Comparison of ENCODE assay signal across 8 cellular contexts in genomic region chr7:92633211-92633906, GRCh38. TPM values are rescaled to one million over a fixed set of nuclear protein-coding genes. Genes with fewer than 3 reads are reported as not detected.
DNase-seq lines count a peak whose midpoint lies in the region; ATAC-seq, FAIRE-seq and TF ChIP-seq lines count a peak whose summit lies in the region.

No MANE protein-coding gene starts in this region.

- no peak for TF ChIP-seq CTCF in AG10803 (conservative IDR thresholded peaks at IDR 0.05; ENCODE audit: low read length)
- TF ChIP-seq CTCF in cardiac fibroblast (IDR thresholded peaks at IDR 0.05; ENCODE audit: low read depth, low read length), result no peak

- H3K4me3 ChIP-seq in AG10803 (ENCODE audit: low read length) (peak overlapping the region; percentile 32), cardiac fibroblast (replicated peaks in 1 of 2; ENCODE audit: low read depth in 2 of 2, low read length in 2 of 2) (peak overlapping the region in 1 of 2 donors; percentile 7)

- no peak for ATAC-seq in GM18520 (IDR thresholded peaks at IDR 0.05; ENCODE audit: unreplicated experiment)

- peak; percentile 95 for FAIRE-seq in GM19239 (lab: Jason Lieb, UNC)

- peak; percentile 95 for DNase-seq in AG10803 (ENCODE audit: low read depth)
- no peak for DNase-seq in GM19239 (ENCODE audit: insufficient read length, low spot score)
- DNase-seq in RPMI7951 (ENCODE audit: low read depth), result peak; percentile 98
- peak; percentile 91 to 96 for DNase-seq in cardiac fibroblast (ENCODE audit: low read depth in 2 of 2)
- peak; percentile 96 for DNase-seq in kidney tubule cell (ENCODE audit: low spot score)
- peak in 13 of 49 donors; percentile 7 to 69 (median 19) for DNase-seq in substantia nigra (lab: John Stamatoyannopoulos, UW)
- DNase-seq in cortex of kidney (lab: John Stamatoyannopoulos, UW), result no peak

- H3K27ac ChIP-seq in substantia nigra (ENCODE audit: low read depth, low read length, poor library complexity, severe bottlenecking), result peak overlapping the region; percentile 62

RNA-seq across cellular contexts. Expression of gene FAM133B, which starts 43.2 kb away (rescaled TPM):
- total RNA-seq in RPMI7951 (2014; rRNA removed; shearing (Covaris generic)), result 13.4 and 13.5 TPM in 2 replicates

Comparison
In these comparisons a context has a peak if more than half of its experiments do, and no peak if none do; other contexts are left out.
1. DNase-seq: peak in AG10803 (single experiment), RPMI7951 (single experiment), cardiac fibroblast (2 of 2) and kidney tubule cell (single experiment); none in GM19239 (single experiment) and cortex of kidney (single experiment).